29 cellular contexts compared by ENCODE assay signal in genomic region chr7:135181261-135181928, GRCh38. TPM values are rescaled to one million over a fixed set of nuclear protein-coding genes. Genes with fewer than 3 reads are reported as not detected.
"Had no signal": no experiment of that assay in that cellular context is flagged by ENCODE, and none has a peak within 500 bp of the region (broad histone marks: within the 10 kb centered on the region; RNA-seq: fewer than 3 reads in every experiment).

No MANE protein-coding gene starts in this region.

- H3K4me1 ChIP-seq: Peyer's patch had no signal

- H3K4me1 Mint-ChIP-seq: activated CD4-positive, alpha-beta T cell treated with anti-CD3 and anti-CD28 coated beads, Interleukin-2, amount 10 ng/mL, durations not matched to agents 7 days and 5 days; brain; central memory CD8-positive, alpha-beta T cell had no signal

- H3K4me3 Mint-ChIP-seq: activated CD4-positive, alpha-beta memory T cell treated with anti-CD3 and anti-CD28 coated beads for 36 hours; activated CD4-positive, alpha-beta T cell treated with anti-CD3 and anti-CD28 coated beads, Interleukin-2, amount 10 ng/mL, durations not matched to agents 7 days and 5 days; activated naive CD8-positive, alpha-beta T cell treated with anti-CD3 and anti-CD28 coated beads, Interleukin-2, amount 50 U/mL, for 24 hours; activated T-cell treated with anti-CD3 and anti-CD28 coated beads, Interleukin-2, amount 50 U/mL, for 4 hours; brain; central memory CD8-positive, alpha-beta T cell had no signal

- H3K27ac ChIP-seq: Peyer's patch, RWPE1, SJCRH30, VCaP had no signal

- H3K27ac Mint-ChIP-seq: activated CD4-positive, alpha-beta memory T cell treated with anti-CD3 and anti-CD28 coated beads for 36 hours; activated CD4-positive, alpha-beta T cell treated with anti-CD3 and anti-CD28 coated beads, Interleukin-2, amount 10 ng/mL, durations not matched to agents 7 days and 5 days; activated naive CD4-positive, alpha-beta T cell treated with anti-CD3 and anti-CD28 coated beads, Interleukin-2, amount 50 U/mL, for 72 hours; activated naive CD8-positive, alpha-beta T cell treated with anti-CD3 and anti-CD28 coated beads, Interleukin-2, amount 50 U/mL, for 24 hours; brain had no signal

- H3K27me3 Mint-ChIP-seq: activated CD4-positive, alpha-beta memory T cell treated with anti-CD3 and anti-CD28 coated beads for 36 hours; activated CD4-positive, alpha-beta T cell treated with anti-CD3 and anti-CD28 coated beads, Interleukin-2, amount 10 ng/mL, durations not matched to agents 7 days and 5 days; activated naive CD8-positive, alpha-beta T cell treated with anti-CD3 and anti-CD28 coated beads, Interleukin-2, amount 50 U/mL, for 24 hours; central memory CD8-positive, alpha-beta T cell had no signal

- H3K9ac ChIP-seq: SK-N-SH had no signal

- ATAC-seq: activated naive CD4-positive, alpha-beta T cell treated with anti-CD3 and anti-CD28 coated beads, Interleukin-2, amount 50 U/mL, for 72 hours; activated naive CD8-positive, alpha-beta T cell treated with anti-CD3 and anti-CD28 coated beads, Interleukin-2, amount 50 U/mL, for 24 hours; activated T-cell treated with anti-CD3 and anti-CD28 coated beads, Interleukin-2, amount 50 U/mL, for 4 hours had no signal

- H3K27me3 ChIP-seq: Peyer's patch, SJCRH30 had no signal

- DNase-seq: activated CD4-positive, alpha-beta memory T cell treated with anti-CD3 and anti-CD28 coated beads for 36 hours; activated CD4-positive, alpha-beta T cell treated with anti-CD3 and anti-CD28 coated beads, Interleukin-2, amount 10 ng/mL, durations not matched to agents 7 days and 5 days; activated CD4-positive, CD25-positive, alpha-beta regulatory T cell; activated effector memory CD4-positive, alpha-beta T cell treated with anti-CD3 and anti-CD28 coated beads, Interleukin-2, amount 50 U/mL, for 16 hours; activated naive CD4-positive, alpha-beta T cell treated with Interleukin-2 at 50 U/mL for 16 hours; activated naive CD8-positive, alpha-beta T cell treated with anti-CD3 and anti-CD28 coated beads, Interleukin-2, amount 50 U/mL, for 24 hours; activated T-cell treated with anti-CD3 and anti-CD28 coated beads, Interleukin-2, amount 50 U/mL, for 4 hours; amygdala; NCI-H1105; NCI-H1436; NCI-H1694 treated with DMSO at 0.1 percent for 48 hours; NCI-H2029 treated with DMSO at 0.1 percent for 48 hours; NCI-H345; NCI-H510A treated with DMSO at 0.1 percent for 48 hours; NCI-H69; NK-92 treated with Interleukin-12 subunit alpha and Interleukin-12 subunit beta, amount 100 ng/mL, for 24 hours; Peyer's patch; Right ventricle myocardium superior; SJCRH30; SK-N-SH; T-helper 1 cell had no signal

- H3K4me3 ChIP-seq: Peyer's patch, SJCRH30 had no signal

RNA-seq across cellular contexts. Expression of gene TMEM140, which starts 33.5 kb away (rescaled TPM):
- total RNA-seq: MCF 10A had no signal

RNA-seq across cellular contexts. Expression of gene STRA8, which starts 52.2 kb away (rescaled TPM):
- total RNA-seq: activated CD4-positive, alpha-beta memory T cell treated with anti-CD3 and anti-CD28 coated beads for 36 hours; activated CD4-positive, alpha-beta T cell treated with anti-CD3 and anti-CD28 coated beads, Interleukin-2, amount 10 ng/mL, durations not matched to agents 7 days and 5 days; activated naive CD4-positive, alpha-beta T cell treated with anti-CD3 and anti-CD28 coated beads, Interleukin-2, amount 50 U/mL, for 72 hours; activated T-cell treated with anti-CD3 and anti-CD28 coated beads, Interleukin-2, amount 50 U/mL, for 4 hours; astrocyte; MCF 10A; Peyer's patch; Right ventricle myocardium superior; SJCRH30; T-helper 2 cell treated with Interferon-gamma antibody and Interleukin-4, amounts not matched to agents 100 ng/mL and 5 ng/mL, for 36 hours had no signal
